In genomic region chr19:40616178-40616577, GRCh38 we compare ENCODE assay signal across 13 cellular contexts.
"Had no signal": no experiment of that assay in that cellular context is flagged by ENCODE, and none has a peak within 500 bp of the region (broad histone marks: within the 10 kb centered on the region; RNA-seq: fewer than 3 reads in every experiment).

No MANE protein-coding gene starts in this region.

- H3K27me3 ChIP-seq: foreskin keratinocyte, suprapubic skin had no signal

- H3K27ac ChIP-seq: neutrophil, upper lobe of left lung had no signal

- H3K4me3 Mint-ChIP-seq: stimulated activated memory B cell treated with anti-CD40 and anti-IgM and Interleukin-4, amounts not matched to agents 10 μg/mL and 1 μg/mL and 100 μg/mL, for 72 hours had no signal

- FAIRE-seq: colon had no signal

- H3K4me3 ChIP-seq: suprapubic skin, upper lobe of left lung had no signal

- DNase-seq: activated CD4-positive, alpha-beta T cell treated with anti-CD3 and anti-CD28 coated beads for 1 hour; activated T-cell treated with anti-CD3 and anti-CD28 coated beads, Interleukin-2, amount 50 U/mL, for 48 hours; foreskin keratinocyte; head of caudate nucleus; left colon; naive thymus-derived CD8-positive, alpha-beta T cell; retina; T1000 had no signal

- H3K9me3 ChIP-seq: neutrophil, suprapubic skin, upper lobe of left lung had no signal

- H3K36me3 ChIP-seq: neutrophil had no signal

- H3K9me3 Mint-ChIP-seq: naive thymus-derived CD8-positive, alpha-beta T cell; stimulated activated memory B cell treated with anti-CD40 and anti-IgM and Interleukin-4, amounts not matched to agents 10 μg/mL and 1 μg/mL and 100 μg/mL, for 72 hours had no signal

- ATAC-seq: foreskin keratinocyte; left colon; naive thymus-derived CD8-positive, alpha-beta T cell; stimulated activated memory B cell treated with anti-CD40 and anti-IgM and Interleukin-4, amounts not matched to agents 10 μg/mL and 1 μg/mL and 100 μg/mL, for 72 hours had no signal

- H3K27me3 Mint-ChIP-seq: naive thymus-derived CD8-positive, alpha-beta T cell; stimulated activated memory B cell treated with anti-CD40 and anti-IgM and Interleukin-4, amounts not matched to agents 10 μg/mL and 1 μg/mL and 100 μg/mL, for 72 hours had no signal
